ENCODE assay signal across 19 cellular contexts in the genomic region with DNA sequence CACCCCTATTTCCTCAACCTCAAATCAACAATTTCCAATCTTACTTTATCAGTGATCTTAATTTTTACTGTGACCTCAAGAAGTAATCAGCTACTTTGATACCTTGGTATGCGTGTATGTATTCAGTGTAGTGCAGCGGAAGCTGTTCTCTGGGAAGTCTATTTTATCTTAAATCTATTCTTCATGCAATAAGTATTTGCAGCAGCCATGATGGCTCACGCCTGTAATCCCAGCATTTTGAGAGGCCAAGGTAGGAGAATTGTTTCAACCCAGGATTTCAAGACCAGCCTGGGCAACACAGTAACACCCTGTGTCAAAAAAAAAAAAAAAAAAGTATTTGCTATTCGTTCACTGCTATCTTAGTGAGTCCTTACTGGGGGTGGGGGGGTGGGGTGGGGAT. TPM values are rescaled to one million over a fixed set of nuclear protein-coding genes. Genes with fewer than 3 reads are reported as not detected.
DNase-seq lines count a peak whose midpoint lies in the region; ATAC-seq and TF ChIP-seq lines count a peak whose summit lies in the region.
"Had no signal": no experiment of that assay in that cellular context is flagged by ENCODE, and none has a peak within 500 bp of the region (broad histone marks: within the 10 kb centered on the region; RNA-seq: fewer than 3 reads in every experiment).

No MANE protein-coding gene starts in this region.

- H3K36me3 ChIP-seq in right atrium auricular region, result peaks cover 40% of the 10 kb centered on the region
- peaks cover 0 to 45% of the 10 kb centered on the region in 2 donors for H3K36me3 ChIP-seq in psoas muscle (ENCODE audit: insufficient read depth in 1 of 2, low read depth in 1 of 2)
- H3K36me3 ChIP-seq in hepatocyte (replicated peaks; ENCODE audit: insufficient read depth, low read depth), result no peaks in the 10 kb centered on the region
- H3K36me3 ChIP-seq in PC-3 (ENCODE audit: low read depth, low read length), result 0 out of 2 replicates have a peak, but pooled peaks cover 4% of the 10 kb centered on the region

- 65 to 89% (median 68%) methylated on average over 4 of the region's 4 CpGs for WGBS in psoas muscle, 3 donors
- 86% methylated on average over 4 of the region's 4 CpGs for WGBS in hepatocyte (ENCODE audit: low lambda C conversion rate, missing lambda C conversion rate)

- H3K79me2 ChIP-seq in hepatocyte (peaks cover 31% of the 10 kb centered on the region), PC-3 (ENCODE audit: low read length) (peaks cover 37% of the 10 kb centered on the region)

- no peak overlapping the region for H3K4me3 ChIP-seq in right atrium auricular region
- H3K4me3 ChIP-seq in psoas muscle, result no peak overlapping the region
- no peak overlapping the region for H3K4me3 ChIP-seq in hepatocyte
- H3K4me3 ChIP-seq in PC-3 (ENCODE audit: low read length), result no peak overlapping the region

- H3K4me1 ChIP-seq in right atrium auricular region (peaks cover 0 to 40% of the 10 kb centered on the region in 2 donors), psoas muscle (peaks cover 54% of the 10 kb centered on the region), hepatocyte (ENCODE audit: insufficient read depth) (peaks cover 12% of the 10 kb centered on the region), PC-3 (ENCODE audit: insufficient read depth, low read length) (peaks cover 15% of the 10 kb centered on the region; the same call in 1 of the 2 replicates)

- H3K27me3 ChIP-seq in right atrium auricular region, result no peaks in the 10 kb centered on the region
- H3K27me3 ChIP-seq in psoas muscle (ENCODE audit: insufficient read depth in 3 of 3, low read length in 2 of 3), result no peaks in the 10 kb centered on the region
- H3K27me3 ChIP-seq in hepatocyte, result no peaks in the 10 kb centered on the region
- H3K27me3 ChIP-seq in PC-3 (ENCODE audit: low read length), result no peaks in the 10 kb centered on the region

- peak overlapping the region; percentile 80 for H3K27ac Mint-ChIP-seq in dendritic cell treated with granulocyte-macrophage colony-stimulating factor and Interleukin-4, amounts not matched to agents 40 ng/mL and 50 ng/mL, for 4 days

- CTCF ChIA-PET in PC-3 (lab: Charles Lee), result no interaction called here

- H3K9me2 ChIP-seq in hepatocyte (replicated peaks; ENCODE audit: insufficient read depth) (no peaks in the 10 kb centered on the region), PC-3 (replicated peaks; ENCODE audit: low read length) (no peaks in the 10 kb centered on the region)

- no peak overlapping the region for H3K9ac ChIP-seq in PC-3 (ENCODE audit: low read length)
- H3K9ac ChIP-seq: KMS-11 had no signal

- POLR2A ChIA-PET in PC-3 (lab: Charles Lee; ENCODE audit: unreplicated experiment), result no interaction called here

- no peaks in the 10 kb centered on the region for H3K27me3 Mint-ChIP-seq in dendritic cell treated with granulocyte-macrophage colony-stimulating factor and Interleukin-4, amounts not matched to agents 40 ng/mL and 50 ng/mL, for 4 days

- intact Hi-C loops in cardiac septum (cut with DNase I), result no loop called here
- intact Hi-C loops in dendritic cell treated with granulocyte-macrophage colony-stimulating factor and Interleukin-4, amounts not matched to agents 40 ng/mL and 50 ng/mL, for 4 days (cut with micrococcal nuclease), result no loop called here
- intact Hi-C loops in psoas muscle (cut with DNase I), result no loop called here
- intact Hi-C loops in PC-3 (cut with micrococcal nuclease), result no loop called here

- H3K4me2 ChIP-seq in hepatocyte, result no peak overlapping the region
- no peak overlapping the region for H3K4me2 ChIP-seq in PC-3 (ENCODE audit: low read length)
- H3K4me2 ChIP-seq: KMS-11 had no signal

- H3K9me3 ChIP-seq in right atrium auricular region (no peaks in the 10 kb centered on the region), psoas muscle (no peaks in the 10 kb centered on the region), hepatocyte (ENCODE audit: low read depth) (no peaks in the 10 kb centered on the region), PC-3 (ENCODE audit: low read length) (no peaks in the 10 kb centered on the region)

- no TSS peak for BruUV-seq in PC-3 (replicated peaks; lab: Mats Ljungman, UMichigan)

- peaks cover 52% of the 10 kb centered on the region for H3K36me3 Mint-ChIP-seq in dendritic cell treated with granulocyte-macrophage colony-stimulating factor and Interleukin-4, amounts not matched to agents 40 ng/mL and 50 ng/mL, for 4 days (ENCODE audit: low read depth)

- no peak overlapping the region for H3K4me3 Mint-ChIP-seq in dendritic cell treated with granulocyte-macrophage colony-stimulating factor and Interleukin-4, amounts not matched to agents 40 ng/mL and 50 ng/mL, for 4 days
- H3K4me3 Mint-ChIP-seq: CD14-positive monocyte had no signal

- peaks cover 42% of the 10 kb centered on the region for H3K4me1 Mint-ChIP-seq in dendritic cell treated with granulocyte-macrophage colony-stimulating factor and Interleukin-4, amounts not matched to agents 40 ng/mL and 50 ng/mL, for 4 days (ENCODE audit: low read depth)

- H3K27ac ChIP-seq in right atrium auricular region, result peak overlapping the region; percentile 70 to 77
- H3K27ac ChIP-seq in psoas muscle, result peak overlapping the region; percentile 84
- H3K27ac ChIP-seq in hepatocyte, result no peak overlapping the region
- H3K27ac ChIP-seq in PC-3 (ENCODE audit: low read length), result no peak overlapping the region
- H3K27ac ChIP-seq: KMS-11 had no signal

- DNase-seq in right atrium auricular region (ENCODE audit: low spot score) (no peak), cardiac septum (ENCODE audit: low spot score) (no peak), psoas muscle (no peak), hepatocyte (ENCODE audit: low spot score) (no peak), NOMO-1 (lab: John Stamatoyannopoulos, UW; ENCODE audit: unreplicated experiment in 2 of 2) (no peak), PC-3 (no peak)
- DNase-seq: ACHN, AML-193, COR-L47, EL, NCI-H1436, NCI-H2029 treated with DMSO at 0.1 percent for 48 hours, NCI-H2171 treated with DMSO at 0.1 percent for 48 hours, NCI-H774, SHP77 had no signal

- ATAC-seq in psoas muscle (no peak), PC-3 (no peak)
- ATAC-seq: Panc1 had no signal

- H3K9me3 Mint-ChIP-seq in dendritic cell treated with granulocyte-macrophage colony-stimulating factor and Interleukin-4, amounts not matched to agents 40 ng/mL and 50 ng/mL, for 4 days, result no peaks in the 10 kb centered on the region
- H3K9me3 Mint-ChIP-seq: CD14-positive monocyte had no signal

- H2AFZ ChIP-seq in hepatocyte, result no peak overlapping the region
- no peak overlapping the region for H2AFZ ChIP-seq in PC-3 (ENCODE audit: low read length)

- H4K20me1 ChIP-seq in hepatocyte (ENCODE audit: insufficient read depth, poor library complexity, severe bottlenecking) (no peaks in the 10 kb centered on the region), PC-3 (ENCODE audit: low read length) (no peaks in the 10 kb centered on the region)

- no peaks in the 10 kb centered on the region for H3F3A ChIP-seq in PC-3 (ENCODE audit: low read length, unreplicated experiment)

- TF ChIP-seq CTCF in right atrium auricular region (IDR thresholded peaks at IDR 0.05), result no peak
- no peak for TF ChIP-seq CTCF in psoas muscle (IDR thresholded peaks at IDR 0.05)
- TF ChIP-seq CTCF in hepatocyte (IDR thresholded peaks at IDR 0.05; ENCODE audit: poor library complexity), result no peak
- TF ChIP-seq CTCF in PC-3 (conservative IDR thresholded peaks at IDR 0.05; ENCODE audit: low read depth, low read length), result no peak

RNA-seq across cellular contexts. Expression of a gene that starts 6.5 kb away (rescaled TPM):
- total RNA-seq in right atrium auricular region, result 10 to 100 TPM; 32.6 to 38.4 TPM
- 83.4 TPM for total RNA-seq in cardiac septum
- total RNA-seq in psoas muscle, result 10 to 100 TPM; 21.7 to 69.8 (median 53.4) TPM
- 10 to 100 TPM in 2 of 3 donors, 1 to 10 TPM in 1; 6.2 to 42.8 (median 19.3) TPM for polyA plus RNA-seq in psoas muscle
- 13.3 and 15.7 TPM in 2 replicates for total RNA-seq in hepatocyte
- polyA plus RNA-seq in hepatocyte, result 2.8 and 4.3 TPM in 2 replicates
- 8.0 and 19.5 TPM in 2 replicates for total RNA-seq in PC-3 (2014; rRNA removed)

RNA-seq across cellular contexts. Expression of a gene that starts 53.1 kb away (rescaled TPM):
- total RNA-seq in right atrium auricular region (10 to 100 TPM; 15.7 to 20.3 TPM), cardiac septum (16.5 TPM), psoas muscle (10 to 100 TPM; 10.1 to 18.5 (median 13.8) TPM), hepatocyte (31.7 and 36.1 TPM in 2 replicates), PC-3 (2014; rRNA removed) (28.8 and 30.8 TPM in 2 replicates)
- polyA plus RNA-seq in psoas muscle (10 to 100 TPM in 2 of 3 donors, 1 to 10 TPM in 1; 7.5 to 19.1 (median 13.2) TPM), hepatocyte (19.9 and 27.3 TPM in 2 replicates)

Comparison
In these comparisons a context has a peak if more than half of its experiments do, and no peak if none do; other contexts are left out.
1. H3K27ac ChIP-seq: peak in right atrium auricular region (2 of 2) and psoas muscle (single experiment); none in hepatocyte (single experiment) and PC-3 (single experiment).